ENCODE assay signal across 1 cellular context in the genomic region with DNA sequence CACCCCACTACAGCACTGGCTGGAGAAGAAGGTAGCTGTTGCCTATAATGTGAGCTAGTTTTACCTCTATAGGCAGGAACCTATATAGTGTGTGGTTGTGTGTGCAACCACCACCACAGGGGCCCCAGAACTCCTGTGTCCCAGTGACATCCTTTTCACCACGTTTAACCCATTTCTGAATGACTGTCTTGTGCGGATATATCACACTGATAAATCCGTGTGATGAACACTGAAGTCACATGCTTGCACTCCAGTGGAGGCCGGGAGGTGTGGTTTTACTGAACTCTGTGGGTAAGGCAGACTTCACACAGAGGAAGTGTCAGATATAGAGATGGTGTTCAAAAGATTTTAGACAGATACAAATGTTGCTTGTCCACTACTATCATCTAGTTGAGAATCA.
TF ChIP-seq lines count a peak whose summit lies in the region.

No MANE protein-coding gene starts in this region.

TF ChIP-seq in HepG2, 621 proteins besides CTCF, POLR2A, EP300 and RAD21:
- TF ChIP-seq ZFP82 (CRISPR knock-in tag; IDR thresholded peaks at IDR 0.05; ENCODE audit: borderline replicate concordance): no peak
- TF ChIP-seq, protein P1, sequence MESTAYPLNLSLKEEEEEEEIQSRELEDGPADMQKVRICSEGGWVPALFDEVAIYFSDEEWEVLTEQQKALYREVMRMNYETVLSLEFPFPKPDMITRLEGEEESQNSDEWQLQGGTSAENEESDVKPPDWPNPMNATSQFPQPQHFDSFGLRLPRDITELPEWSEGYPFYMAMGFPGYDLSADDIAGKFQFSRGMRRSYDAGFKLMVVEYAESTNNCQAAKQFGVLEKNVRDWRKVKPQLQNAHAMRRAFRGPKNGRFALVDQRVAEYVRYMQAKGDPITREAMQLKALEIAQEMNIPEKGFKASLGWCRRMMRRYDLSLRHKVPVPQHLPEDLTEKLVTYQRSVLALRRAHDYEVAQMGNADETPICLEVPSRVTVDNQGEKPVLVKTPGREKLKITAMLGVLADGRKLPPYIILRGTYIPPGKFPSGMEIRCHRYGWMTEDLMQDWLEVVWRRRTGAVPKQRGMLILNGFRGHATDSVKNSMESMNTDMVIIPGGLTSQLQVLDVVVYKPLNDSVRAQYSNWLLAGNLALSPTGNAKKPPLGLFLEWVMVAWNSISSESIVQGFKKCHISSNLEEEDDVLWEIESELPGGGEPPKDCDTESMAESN (CRISPR knock-in tag; conservative IDR thresholded peaks at IDR 0.05): no peak
- no peak for TF ChIP-seq MBNL3 (CRISPR knock-in tag; conservative IDR thresholded peaks at IDR 0.05)
- TF ChIP-seq RBAK (CRISPR knock-in tag; IDR thresholded peaks at IDR 0.05): no peak
- TF ChIP-seq ZNF773 (CRISPR knock-in tag; IDR thresholded peaks at IDR 0.05; ENCODE audit: borderline replicate concordance): no peak
- no peak for TF ChIP-seq KDM2A (CRISPR knock-in tag; IDR thresholded peaks at IDR 0.05; ENCODE audit: borderline replicate concordance, low read depth)
- no peak for TF ChIP-seq ZNF678 (CRISPR knock-in tag; IDR thresholded peaks at IDR 0.05)
- TF ChIP-seq, protein P2, sequence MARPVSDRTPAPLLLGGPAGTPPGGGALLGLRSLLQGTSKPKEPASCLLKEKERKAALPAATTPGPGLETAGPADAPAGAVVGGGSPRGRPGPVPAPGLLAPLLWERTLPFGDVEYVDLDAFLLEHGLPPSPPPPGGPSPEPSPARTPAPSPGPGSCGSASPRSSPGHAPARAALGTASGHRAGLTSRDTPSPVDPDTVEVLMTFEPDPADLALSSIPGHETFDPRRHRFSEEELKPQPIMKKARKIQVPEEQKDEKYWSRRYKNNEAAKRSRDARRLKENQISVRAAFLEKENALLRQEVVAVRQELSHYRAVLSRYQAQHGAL (CRISPR knock-in tag; IDR thresholded peaks at IDR 0.05; ENCODE audit: not compliant biosample characterization): no peak
